In the genomic region with DNA sequence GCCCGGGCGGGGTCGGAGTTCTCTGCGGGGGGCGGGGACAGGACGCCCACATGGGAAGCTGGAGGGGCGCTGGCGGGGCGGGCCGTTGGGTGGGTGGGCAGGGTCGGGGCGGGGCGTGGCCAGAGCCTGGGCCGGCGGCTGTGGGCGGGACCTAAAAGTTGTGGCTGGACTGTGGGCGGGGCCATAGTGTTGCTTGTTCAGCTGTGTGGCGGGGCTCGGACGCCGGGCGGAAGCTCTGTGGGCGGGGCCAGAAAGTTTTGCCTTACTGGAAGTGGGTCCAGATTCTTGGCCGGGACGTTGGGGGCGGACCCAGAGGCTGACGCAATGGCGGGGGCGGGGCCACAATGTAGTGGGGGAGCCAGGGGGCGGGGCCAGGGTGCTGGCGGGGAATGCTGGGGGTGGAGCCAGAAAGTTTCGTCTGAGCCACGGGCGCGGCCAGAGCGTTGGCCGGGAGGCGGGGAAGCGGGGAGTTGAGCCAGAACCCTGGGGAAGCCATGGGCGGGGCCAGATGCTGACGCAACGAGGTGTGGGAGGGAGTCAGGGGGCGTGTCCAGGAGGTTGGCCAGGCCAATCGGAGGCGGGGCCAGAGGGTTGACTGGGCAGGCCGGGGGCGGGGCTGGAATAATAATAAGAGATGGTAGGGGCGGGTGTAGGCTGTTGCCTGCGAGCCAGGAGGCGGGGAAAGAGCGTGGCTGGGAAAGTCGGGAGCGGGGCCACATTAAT, we compare ENCODE assay signal across 8 cellular contexts. TPM values are rescaled to one million over a fixed set of nuclear protein-coding genes. Genes with fewer than 3 reads are reported as not detected.
DNase-seq lines count a peak whose midpoint lies in the region; TF ChIP-seq lines count a peak whose summit lies in the region.

No MANE protein-coding gene starts in this region.

- in situ Hi-C loops in HAP-1 (cut with MboI; ENCODE audit: low sequenced_read_pairs) = no loop called here

- H3K9me3 Mint-ChIP-seq in nephron = no peaks in the 10 kb centered on the region

- H3K36me3 ChIP-seq in HAP-1 (replicated peaks) = peaks cover 36% of the 10 kb centered on the region
- peaks cover 36% of the 10 kb centered on the region for H3K36me3 ChIP-seq in MG63

- H3K36me3 Mint-ChIP-seq in nephron (ENCODE audit: low read depth) = peaks cover 37% of the 10 kb centered on the region

- no peak for TF ChIP-seq CTCF in fibroblast of the aortic adventitia (IDR thresholded peaks at IDR 0.05; ENCODE audit: insufficient read depth, low read length)
- no peak for TF ChIP-seq CTCF in nephron (IDR thresholded peaks at IDR 0.05; ENCODE audit: unreplicated experiment in 3 of 3)

- H3K4me3 ChIP-seq in HAP-1 (peak overlapping the region; percentile 57), MG63 (peak overlapping the region; percentile 62), fibroblast of the aortic adventitia (ENCODE audit: low read depth, low read length) (peak overlapping the region; percentile 89)

- peak overlapping the region; percentile 87 to 92 (median 91) for H3K4me3 Mint-ChIP-seq in nephron

- peak overlapping the region; percentile 96 to 97 (median 97) for H3K27ac Mint-ChIP-seq in nephron

- peaks cover 28% of the 10 kb centered on the region for H3K4me1 ChIP-seq in HAP-1

- peaks cover 29% of the 10 kb centered on the region for H3K4me1 Mint-ChIP-seq in nephron

- H3K27me3 ChIP-seq in HAP-1 (ENCODE audit: low read depth) = no peaks in the 10 kb centered on the region
- H3K27me3 ChIP-seq in MG63 = no peaks in the 10 kb centered on the region

- DNase-seq in EH (ENCODE audit: low read depth) (peak; percentile 99), HAP-1 (ENCODE audit: low spot score in 2 of 2) (peak; percentile 99 to 100), MG63 (peak; percentile 99), SHP77 (lab: John Stamatoyannopoulos, UW) (peak; percentile 98 to 99), fibroblast of the aortic adventitia (ENCODE audit: low read depth) (peak; percentile 99)
- peak; percentile 99 for DNase-seq in activated effector memory CD4-positive, alpha-beta T cell treated with anti-CD3 and anti-CD28 coated beads, Interleukin-2, amount 50 U/mL, for 16 hours
- peak; percentile 100 for DNase-seq in stimulated activated naive CD4-positive, alpha-beta T cell treated with Interleukin-2 at 50 U/mL for 16 hours (lab: John Stamatoyannopoulos, UW)

- H3K27me3 Mint-ChIP-seq in nephron (ENCODE audit: low read depth) = no peaks in the 10 kb centered on the region

- no peaks in the 10 kb centered on the region for H3K9me3 ChIP-seq in HAP-1
- no peaks in the 10 kb centered on the region for H3K9me3 ChIP-seq in MG63

RNA-seq across cellular contexts. Expression of a gene that starts 0.5 kb away (rescaled TPM):
- 17.5 and 22.9 TPM in 2 replicates for total RNA-seq in MG63 (2014; rRNA removed; shearing (Covaris generic); ENCODE audit: low replicate concordance)
- total RNA-seq in fibroblast of the aortic adventitia (ENCODE audit: low replicate concordance) = 6.5 and 16.3 TPM in 2 replicates

RNA-seq across cellular contexts. Expression of a gene that starts 17.8 kb away (rescaled TPM):
- total RNA-seq in MG63 (2014; rRNA removed; shearing (Covaris generic); ENCODE audit: low replicate concordance) = 5.5 TPM in 1 of 2 replicates, not detected in the other
- total RNA-seq in fibroblast of the aortic adventitia (ENCODE audit: low replicate concordance) = 1.6 and 2.3 TPM in 2 replicates

RNA-seq across cellular contexts. Expression of a gene that starts 25.9 kb away (rescaled TPM):
- total RNA-seq in MG63 (2014; rRNA removed; shearing (Covaris generic); ENCODE audit: low replicate concordance) = 14.7 and 38.8 TPM in 2 replicates
- total RNA-seq in fibroblast of the aortic adventitia (ENCODE audit: low replicate concordance) = 9.2 and 12.9 TPM in 2 replicates

RNA-seq across cellular contexts. Expression of a gene that starts 52.8 kb away (rescaled TPM):
- total RNA-seq in MG63 (2014; rRNA removed; shearing (Covaris generic); ENCODE audit: low replicate concordance) = not detected in 2 replicates
- 0.09 TPM in 1 of 2 replicates, not detected in the other for total RNA-seq in fibroblast of the aortic adventitia (ENCODE audit: low replicate concordance)

Comparison
In these comparisons a context has a peak if more than half of its experiments do, and no peak if none do; other contexts are left out.
1. Peak in every context shown above with its lines: DNase-seq and H3K4me3 ChIP-seq.